ENCODE assay signal across 8 cellular contexts in the genomic region with DNA sequence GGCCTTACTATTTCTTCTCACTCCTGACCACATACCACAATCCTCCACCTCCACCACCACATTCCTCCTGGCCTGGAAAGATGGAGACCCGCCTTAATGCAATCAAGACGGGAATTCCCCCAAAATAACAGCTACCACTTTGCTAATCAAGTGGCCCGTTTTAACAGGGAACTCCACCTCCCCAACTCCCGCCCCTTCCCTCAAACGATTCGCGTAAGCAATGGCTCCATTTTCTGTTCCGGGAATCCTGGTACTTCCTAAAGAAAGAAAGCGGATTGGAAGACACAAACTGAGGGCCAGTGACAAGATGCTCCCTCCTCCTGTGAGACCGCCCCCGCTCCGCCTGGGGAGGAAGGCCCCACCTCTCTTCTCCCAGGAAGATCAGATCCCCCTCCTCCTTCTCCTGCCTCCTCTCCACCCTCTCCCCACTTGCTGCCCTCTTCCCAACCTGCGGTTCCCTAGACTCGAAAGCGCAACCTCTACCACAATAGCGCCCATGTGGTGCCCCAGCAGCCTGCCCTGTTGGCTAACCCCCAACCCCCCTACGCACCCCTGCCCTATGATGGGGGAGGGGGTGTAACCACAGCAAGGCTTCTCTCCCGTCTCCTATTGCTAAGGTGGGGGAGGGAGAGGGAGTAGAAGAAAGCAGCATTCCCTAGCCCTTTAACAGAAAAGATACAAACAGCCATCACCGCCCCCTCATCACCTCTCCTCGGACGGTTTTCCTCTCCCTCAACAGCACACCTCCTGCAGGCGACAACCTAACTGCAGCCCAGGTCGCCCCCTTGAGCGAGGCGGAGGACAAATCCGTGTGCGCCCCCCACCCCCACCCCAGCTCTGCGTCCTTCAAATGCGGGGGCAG. TPM values are rescaled to one million over a fixed set of nuclear protein-coding genes. Genes with fewer than 3 reads are reported as not detected.
DNase-seq lines count a peak whose midpoint lies in the region; ATAC-seq and TF ChIP-seq lines count a peak whose summit lies in the region.

No MANE protein-coding gene starts in this region.

- under 1% methylated on average over 29 of the region's 29 CpGs for WGBS in urinary bladder

- peaks cover 25% of the 10 kb centered on the region for H3K27me3 Mint-ChIP-seq in T-helper 1 cell treated with Interleukin-12 subunit alpha and Interleukin-12 subunit beta and Interleukin-4 antibody, amounts not matched to agents 30 μg/mL and 1 μg/mL, for 36 hours (ENCODE audit: low read depth)
- peaks cover 14% of the 10 kb centered on the region for H3K27me3 Mint-ChIP-seq in activated CD8-positive, alpha-beta T cell treated with anti-CD3 and anti-CD28 coated beads, Interleukin-2, amount 10 ng/mL, durations not matched to agents 7 days and 5 days (ENCODE audit: low read depth)

- H3K4me1 ChIP-seq in urinary bladder (ENCODE audit: insufficient read depth) = no peaks in the 10 kb centered on the region

- CTCF ChIA-PET in activated CD8-positive, alpha-beta T cell treated with anti-CD3 and anti-CD28 coated beads, Interleukin-2, amount 10 ng/mL, durations not matched to agents 7 days and 5 days (lab: Charles Lee) = interaction anchor here (0.9 to 4.2 kb wide), 16 partner anchors 10 to 232 kb away, joined by 3 to 31 read pairs (median 6); a partner anchor contains a TSS

- H3K9me3 Mint-ChIP-seq in T-helper 1 cell treated with Interleukin-12 subunit alpha and Interleukin-12 subunit beta and Interleukin-4 antibody, amounts not matched to agents 30 μg/mL and 1 μg/mL, for 36 hours = no peaks in the 10 kb centered on the region
- H3K9me3 Mint-ChIP-seq in activated CD8-positive, alpha-beta T cell treated with anti-CD3 and anti-CD28 coated beads, Interleukin-2, amount 10 ng/mL, durations not matched to agents 7 days and 5 days (ENCODE audit: insufficient read depth) = no peaks in the 10 kb centered on the region

- DNase-seq in T-helper 1 cell (no peak), NCI-H2227 treated with DMSO at 0.1 percent for 48 hours (lab: John Stamatoyannopoulos, UW) (peak; percentile 86), fibroblast of the aortic adventitia (ENCODE audit: low read depth) (peak; percentile 96), myocyte (ENCODE audit: low read depth) (peak; percentile 96)
- no peak for DNase-seq in activated CD8-positive, alpha-beta T cell treated with anti-CD3 and anti-CD28 coated beads, Interleukin-2, amount 10 ng/mL, durations not matched to agents 7 days and 5 days

- peaks cover 32% of the 10 kb centered on the region for H3K4me1 Mint-ChIP-seq in T-helper 1 cell treated with Interleukin-12 subunit alpha and Interleukin-12 subunit beta and Interleukin-4 antibody, amounts not matched to agents 30 μg/mL and 1 μg/mL, for 36 hours (ENCODE audit: low read depth)
- H3K4me1 Mint-ChIP-seq in activated CD8-positive, alpha-beta T cell treated with anti-CD3 and anti-CD28 coated beads, Interleukin-2, amount 10 ng/mL, durations not matched to agents 7 days and 5 days (ENCODE audit: low read depth) = peaks cover 33% of the 10 kb centered on the region

- no peak for TF ChIP-seq CTCF in fibroblast of the aortic adventitia (IDR thresholded peaks at IDR 0.05; ENCODE audit: insufficient read depth, low read length)

- peaks cover 12% of the 10 kb centered on the region for H3K36me3 Mint-ChIP-seq in T-helper 1 cell treated with Interleukin-12 subunit alpha and Interleukin-12 subunit beta and Interleukin-4 antibody, amounts not matched to agents 30 μg/mL and 1 μg/mL, for 36 hours (ENCODE audit: low read depth)
- H3K36me3 Mint-ChIP-seq in activated CD8-positive, alpha-beta T cell treated with anti-CD3 and anti-CD28 coated beads, Interleukin-2, amount 10 ng/mL, durations not matched to agents 7 days and 5 days (ENCODE audit: low read depth) = peaks cover 14% of the 10 kb centered on the region

- peaks cover 1% of the 10 kb centered on the region for H3K36me3 ChIP-seq in urinary bladder (ENCODE audit: insufficient read depth)

- peak overlapping the region; percentile 72 for H3K27ac ChIP-seq in urinary bladder (ENCODE audit: low read depth)

- H3K4me3 Mint-ChIP-seq in T-helper 1 cell treated with Interleukin-12 subunit alpha and Interleukin-12 subunit beta and Interleukin-4 antibody, amounts not matched to agents 30 μg/mL and 1 μg/mL, for 36 hours = peak overlapping the region; percentile 94
- peak overlapping the region; percentile 94 for H3K4me3 Mint-ChIP-seq in activated CD8-positive, alpha-beta T cell treated with anti-CD3 and anti-CD28 coated beads, Interleukin-2, amount 10 ng/mL, durations not matched to agents 7 days and 5 days

- ATAC-seq in HG02938 (IDR thresholded peaks at IDR 0.05; ENCODE audit: unreplicated experiment) = peak; percentile 13
- peak; percentile 29 for ATAC-seq in activated CD8-positive, alpha-beta T cell treated with anti-CD3 and anti-CD28 coated beads, Interleukin-2, amount 10 ng/mL, durations not matched to agents 7 days and 5 days

- H3K27ac Mint-ChIP-seq in T-helper 1 cell treated with Interleukin-12 subunit alpha and Interleukin-12 subunit beta and Interleukin-4 antibody, amounts not matched to agents 30 μg/mL and 1 μg/mL, for 36 hours = peak overlapping the region; percentile 81
- peak overlapping the region; percentile 85 for H3K27ac Mint-ChIP-seq in activated CD8-positive, alpha-beta T cell treated with anti-CD3 and anti-CD28 coated beads, Interleukin-2, amount 10 ng/mL, durations not matched to agents 7 days and 5 days

- H3K4me3 ChIP-seq in fibroblast of the aortic adventitia (ENCODE audit: low read depth, low read length) (peak overlapping the region; percentile 97), urinary bladder (ENCODE audit: low read depth, low read length) (peak overlapping the region; percentile 91)

- POLR2A ChIA-PET in activated CD8-positive, alpha-beta T cell treated with anti-CD3 and anti-CD28 coated beads, Interleukin-2, amount 10 ng/mL, durations not matched to agents 7 days and 5 days (lab: Charles Lee) = interaction anchor here (1.1 to 1.6 kb wide), 4 partner anchors 23 to 105 kb away, joined by 3 to 11 read pairs (median 4); a partner anchor contains a TSS

RNA-seq across cellular contexts. Expression of a gene that starts 0.8 kb away (rescaled TPM):
- 100 to 1,000 TPM; 104 to 108 TPM for total RNA-seq in activated CD8-positive, alpha-beta T cell treated with anti-CD3 and anti-CD28 coated beads, Interleukin-2, amount 10 ng/mL, durations not matched to agents 7 days and 5 days
- total RNA-seq in fibroblast of the aortic adventitia (ENCODE audit: low replicate concordance) = 39.7 and 65.3 TPM in 2 replicates
- 47.6 and 54.1 TPM in 2 replicates for total RNA-seq in myocyte
- 129 TPM for polyA plus RNA-seq in myocyte (2012)
- total RNA-seq in urinary bladder = 25.1 TPM
- polyA plus RNA-seq in urinary bladder = 78.6 TPM

RNA-seq across cellular contexts. Expression of a gene that starts 15.0 kb away (rescaled TPM):
- 1 to 10 TPM; 2.4 to 3.2 TPM for total RNA-seq in activated CD8-positive, alpha-beta T cell treated with anti-CD3 and anti-CD28 coated beads, Interleukin-2, amount 10 ng/mL, durations not matched to agents 7 days and 5 days
- total RNA-seq in fibroblast of the aortic adventitia (ENCODE audit: low replicate concordance) (0.18 and 0.98 TPM in 2 replicates), myocyte (0.83 and 1.4 TPM in 2 replicates), urinary bladder (0.79 TPM)
- 1.2 TPM for polyA plus RNA-seq in myocyte (2012)
- 1.2 TPM for polyA plus RNA-seq in urinary bladder

RNA-seq across cellular contexts. Expression of a gene that starts 21.6 kb away (rescaled TPM):
- 1 to 10 TPM in 1 of 2 experiments, under 1 TPM in 1; 0.81 to 1.1 TPM for total RNA-seq in activated CD8-positive, alpha-beta T cell treated with anti-CD3 and anti-CD28 coated beads, Interleukin-2, amount 10 ng/mL, durations not matched to agents 7 days and 5 days
- total RNA-seq in fibroblast of the aortic adventitia (ENCODE audit: low replicate concordance) = not detected in 2 replicates
- total RNA-seq in myocyte = not detected in 2 replicates
- polyA plus RNA-seq in myocyte (2012) = not detected
- not detected for total RNA-seq in urinary bladder
- not detected for polyA plus RNA-seq in urinary bladder

RNA-seq across cellular contexts. Expression of a gene that starts 31.2 kb away (rescaled TPM):
- 10 to 100 TPM; 48.7 to 52.6 TPM for total RNA-seq in activated CD8-positive, alpha-beta T cell treated with anti-CD3 and anti-CD28 coated beads, Interleukin-2, amount 10 ng/mL, durations not matched to agents 7 days and 5 days
- total RNA-seq in fibroblast of the aortic adventitia (ENCODE audit: low replicate concordance) (4.8 and 23.8 TPM in 2 replicates), myocyte (4.3 and 8.0 TPM in 2 replicates), urinary bladder (17.7 TPM)
- polyA plus RNA-seq in myocyte (2012) = 40.5 TPM
- polyA plus RNA-seq in urinary bladder = 19.4 TPM

RNA-seq across cellular contexts. Expression of a gene that starts 42.7 kb away (rescaled TPM):
- total RNA-seq in activated CD8-positive, alpha-beta T cell treated with anti-CD3 and anti-CD28 coated beads, Interleukin-2, amount 10 ng/mL, durations not matched to agents 7 days and 5 days = under 1 TPM; 0.39 to 0.42 TPM
- total RNA-seq in fibroblast of the aortic adventitia (ENCODE audit: low replicate concordance) = 0.08 and 0.09 TPM in 2 replicates
- total RNA-seq in myocyte = 3.4 and 12.3 TPM in 2 replicates
- 1.1 TPM for polyA plus RNA-seq in myocyte (2012)
- total RNA-seq in urinary bladder = 0.74 TPM
- not detected for polyA plus RNA-seq in urinary bladder

Comparison
In these comparisons a context has a peak if more than half of its experiments do, and no peak if none do; other contexts are left out.
1. DNase-seq: peak in NCI-H2227 treated with DMSO at 0.1 percent for 48 hours (single experiment), fibroblast of the aortic adventitia (single experiment) and myocyte (single experiment); none in T-helper 1 cell (0 of 5) and activated CD8-positive, alpha-beta T cell treated with anti-CD3 and anti-CD28 coated beads, Interleukin-2, amount 10 ng/mL, durations not matched to agents 7 days and 5 days (single experiment).